In genomic region chr5:119286516-119287488, GRCh38 we compare ENCODE assay signal across 10 cellular contexts.
DNase-seq lines count a peak whose midpoint lies in the region; ATAC-seq, FAIRE-seq and TF ChIP-seq lines count a peak whose summit lies in the region.
"Had no signal": no experiment of that assay in that cellular context is flagged by ENCODE, and none has a peak within 500 bp of the region (broad histone marks: within the 10 kb centered on the region; RNA-seq: fewer than 3 reads in every experiment).

No MANE protein-coding gene starts in this region.

- H3K79me2 ChIP-seq in keratinocyte (ENCODE audit: control insufficient read depth, insufficient read depth, low read length) = peaks cover 12% of the 10 kb centered on the region

- FAIRE-seq in keratinocyte (lab: Jason Lieb, UNC) = no peak

- H3K9ac ChIP-seq in BLaER1 treated with 17β-estradiol and CSF1 and Interleukin-3, amounts not matched to agents 10 nM and 100 nM = peak overlapping the region in 2 of 11 experiments; percentile 41 to 54; a peak in 3 of 22 replicates
- peak overlapping the region; percentile 56 for H3K9ac ChIP-seq in keratinocyte (ENCODE audit: control insufficient read depth, extremely low read depth, insufficient read depth, low read length)

- no peaks in the 10 kb centered on the region for H3K27me3 ChIP-seq in BLaER1 treated with 17β-estradiol and CSF1 and Interleukin-3, amounts not matched to agents 10 nM and 100 nM
- H3K27me3 ChIP-seq in keratinocyte (ENCODE audit: control insufficient read depth, extremely low read depth, insufficient read depth, low read length) = no peaks in the 10 kb centered on the region

- DNase-seq in keratinocyte (ENCODE audit: low read depth, low spot score) (no peak), HUDEP-2 (lab: John Stamatoyannopoulos, UW; ENCODE audit: unreplicated experiment in 76 of 76) (no peak), kidney glomerular epithelial cell (lab: John Stamatoyannopoulos, UW) (no peak), epidermal melanocyte (ENCODE audit: insufficient read length, low spot score) (no peak)
- DNase-seq: Calu3, NCI-H1092 treated with DMSO at 0.1 percent for 48 hours had no signal

- dilution Hi-C loops in keratinocyte (cut with MboI; ENCODE audit: extremely low pct_ligation_motif_present, low sequenced_read_pairs) = no loop called here

- H3K4me3 Mint-ChIP-seq in T-helper 1 cell treated with Interleukin-12 subunit alpha and Interleukin-12 subunit beta and Interleukin-4 antibody, amounts not matched to agents 30 μg/mL and 1 μg/mL, for 36 hours = peak overlapping the region; percentile 81

- H3K27ac ChIP-seq in BLaER1 treated with 17β-estradiol and CSF1 and Interleukin-3, amounts not matched to agents 10 nM and 100 nM = peak overlapping the region in 7 of 11 experiments; percentile 47 to 81 (median 69); a peak in 11 of 22 replicates
- H3K27ac ChIP-seq in keratinocyte (ENCODE audit: control insufficient read depth, insufficient read depth, low read length) = peak overlapping the region; percentile 75

- peak overlapping the region; percentile 26 to 75 (median 65); a peak in 20 of 22 replicates for H3K4me2 ChIP-seq in BLaER1 treated with 17β-estradiol and CSF1 and Interleukin-3, amounts not matched to agents 10 nM and 100 nM
- H3K4me2 ChIP-seq in keratinocyte (ENCODE audit: control insufficient read depth, extremely low read depth, insufficient read depth, low read depth, low read length) = peak overlapping the region; percentile 95

- H3K9me3 ChIP-seq in BLaER1 treated with 17β-estradiol and CSF1 and Interleukin-3, amounts not matched to agents 10 nM and 100 nM (replicated peaks in 1 of 11) = 0 out of 22 replicates have a peak, but pooled peaks cover 0 to 7% (median 0%) of the 10 kb centered on the region in 11 experiments
- no peaks in the 10 kb centered on the region for H3K9me3 ChIP-seq in keratinocyte (ENCODE audit: control insufficient read depth, low read depth, low read length)

- peak overlapping the region; percentile 46 for H2AFZ ChIP-seq in keratinocyte (ENCODE audit: control insufficient read depth, low read length)

- peaks cover 87 to 98% (median 96%) of the 10 kb centered on the region in 10 experiments for H3K4me1 ChIP-seq in BLaER1 treated with 17β-estradiol and CSF1 and Interleukin-3, amounts not matched to agents 10 nM and 100 nM
- H3K4me1 ChIP-seq in keratinocyte (ENCODE audit: control insufficient read depth, extremely low read depth, insufficient read depth, low read length) = peaks cover 51% of the 10 kb centered on the region

- H3K9me3 Mint-ChIP-seq in T-helper 1 cell treated with Interleukin-12 subunit alpha and Interleukin-12 subunit beta and Interleukin-4 antibody, amounts not matched to agents 30 μg/mL and 1 μg/mL, for 36 hours = peaks cover 3% of the 10 kb centered on the region

- peaks cover 93% of the 10 kb centered on the region for H3K4me1 Mint-ChIP-seq in T-helper 1 cell treated with Interleukin-12 subunit alpha and Interleukin-12 subunit beta and Interleukin-4 antibody, amounts not matched to agents 30 μg/mL and 1 μg/mL, for 36 hours (ENCODE audit: low read depth)

- peak overlapping the region; percentile 96 for H3K27ac Mint-ChIP-seq in T-helper 1 cell treated with Interleukin-12 subunit alpha and Interleukin-12 subunit beta and Interleukin-4 antibody, amounts not matched to agents 30 μg/mL and 1 μg/mL, for 36 hours

- peaks cover 0 to 100% (median 0%) of the 10 kb centered on the region in 11 experiments; a peak in 7 of 22 replicates for H4K20me1 ChIP-seq in BLaER1 treated with 17β-estradiol and CSF1 and Interleukin-3, amounts not matched to agents 10 nM and 100 nM
- H4K20me1 ChIP-seq in keratinocyte (ENCODE audit: control insufficient read depth, extremely low read depth, insufficient read depth, low read length) = no peaks in the 10 kb centered on the region

- ATAC-seq in GM19455 (IDR thresholded peaks at IDR 0.05; ENCODE audit: unreplicated experiment) (peak; percentile 0), GM18502 (IDR thresholded peaks at IDR 0.05; ENCODE audit: poor library complexity, unreplicated experiment) (no peak)

- H3K27me3 Mint-ChIP-seq in T-helper 1 cell treated with Interleukin-12 subunit alpha and Interleukin-12 subunit beta and Interleukin-4 antibody, amounts not matched to agents 30 μg/mL and 1 μg/mL, for 36 hours (ENCODE audit: low read depth) = no peaks in the 10 kb centered on the region

- H3K4me3 ChIP-seq in BLaER1 treated with 17β-estradiol and CSF1 and Interleukin-3, amounts not matched to agents 10 nM and 100 nM = no peak overlapping the region
- H3K4me3 ChIP-seq in keratinocyte (ENCODE audit: control insufficient read depth in 2 of 3, extremely low read depth in 1 of 3, insufficient read depth in 2 of 3, low read depth in 1 of 3, low read length in 3 of 3) = peak overlapping the region in 2 of 3 experiments; percentile 44 to 46

- no peaks in the 10 kb centered on the region for H3K9me1 ChIP-seq in keratinocyte (ENCODE audit: control insufficient read depth, extremely low read depth, insufficient read depth, low read length)

- TF ChIP-seq CTCF in keratinocyte (optimal IDR thresholded peaks at IDR 0.05 in 1 of 3, IDR thresholded peaks at IDR 0.05 in 1 of 3, conservative IDR thresholded peaks at IDR 0.05 in 1 of 3; ENCODE audit: extremely low read depth in 1 of 3, insufficient read depth in 2 of 3, low read length in 3 of 3) = no peak

- H3K36me3 ChIP-seq in BLaER1 treated with 17β-estradiol and CSF1 and Interleukin-3, amounts not matched to agents 10 nM and 100 nM = peaks cover 5 to 31% (median 18%) of the 10 kb centered on the region in 11 experiments; a peak in 17 of 22 replicates
- no peaks in the 10 kb centered on the region for H3K36me3 ChIP-seq in keratinocyte (ENCODE audit: control insufficient read depth in 2 of 2, extremely low read depth in 1 of 2, insufficient read depth in 2 of 2, low read length in 2 of 2)

- H3K36me3 Mint-ChIP-seq in T-helper 1 cell treated with Interleukin-12 subunit alpha and Interleukin-12 subunit beta and Interleukin-4 antibody, amounts not matched to agents 30 μg/mL and 1 μg/mL, for 36 hours (ENCODE audit: low read depth) = peaks cover 37% of the 10 kb centered on the region

Comparison
In these comparisons a context has a peak if more than half of its experiments do, and no peak if none do; other contexts are left out.
1. H3K4me3 ChIP-seq: peak in keratinocyte (2 of 3); none in BLaER1 treated with 17β-estradiol and CSF1 and Interleukin-3, amounts not matched to agents 10 nM and 100 nM (0 of 10).